ENCODE assay signal across 1 cellular context in genomic region chr1:7884757-7885156, GRCh38.
TF ChIP-seq lines count a peak whose summit lies in the region.

No MANE protein-coding gene starts in this region.

TF ChIP-seq in HEK293, 187 proteins besides CTCF, POLR2A, EP300 and RAD21 (continued from another document):
- no peak for TF ChIP-seq ZNF148 (tag by site-specific recombination; IDR thresholded peaks at IDR 0.05; ENCODE audit: borderline replicate concordance)
- TF ChIP-seq KLF9 (tag by site-specific recombination; IDR thresholded peaks at IDR 0.05; ENCODE audit: low read depth) = no peak
- TF ChIP-seq SP3 (tag by site-specific recombination; IDR thresholded peaks at IDR 0.05) = no peak
- peak; percentile 88 for TF ChIP-seq ZBTB17 (tag by site-specific recombination; IDR thresholded peaks at IDR 0.05)
- no peak for TF ChIP-seq ZNF354C (tag by site-specific recombination; IDR thresholded peaks at IDR 0.05; ENCODE audit: borderline replicate concordance, low read depth)
